In genomic region chr2:111662771-111663470, GRCh38 we compare ENCODE assay signal across 8 cellular contexts.
DNase-seq lines count a peak whose midpoint lies in the region; ATAC-seq and TF ChIP-seq lines count a peak whose summit lies in the region.

No MANE protein-coding gene starts in this region.

- intact Hi-C loops in mucosa of descending colon (cut with DNase I, micrococcal nuclease) = no loop called here

- in situ Hi-C loops in GM13976 (cut with MboI; ENCODE audit: low sequenced_read_pairs, unreplicated experiment) = no loop called here

- TF ChIP-seq CTCF in GM13976 (IDR thresholded peaks at IDR 0.05; ENCODE audit: borderline replicate concordance, control extremely low read depth, extremely low read depth, insufficient read depth, missing control alignments) = no peak
- no peak for TF ChIP-seq CTCF in RWPE2 (IDR thresholded peaks at IDR 0.05; ENCODE audit: poor library complexity, severe bottlenecking)
- no peak for TF ChIP-seq CTCF in mucosa of descending colon (IDR thresholded peaks at IDR 0.05)

- H3K27me3 ChIP-seq in RWPE2 (ENCODE audit: insufficient read depth, poor library complexity, severe bottlenecking) = no peaks in the 10 kb centered on the region

- H3K4me1 ChIP-seq in RWPE2 (ENCODE audit: insufficient read depth, poor library complexity, severe bottlenecking) (peaks cover 34% of the 10 kb centered on the region), mucosa of descending colon (ENCODE audit: low read depth) (peaks cover 9% of the 10 kb centered on the region)

- H3K9me3 ChIP-seq in RWPE2 (ENCODE audit: severe bottlenecking) = no peaks in the 10 kb centered on the region
- H3K9me3 ChIP-seq in mucosa of descending colon = no peaks in the 10 kb centered on the region

- peak overlapping the region; percentile 62 for H3K27ac ChIP-seq in RWPE2 (ENCODE audit: poor library complexity, severe bottlenecking)

- DNase-seq in GM13976 (ENCODE audit: low spot score) (peak; percentile 68), RWPE2 (ENCODE audit: low spot score) (no peak), kidney tubule cell (ENCODE audit: low spot score) (peak; percentile 70), SHP77 treated with DMSO at 0.1 percent for 48 hours (lab: John Stamatoyannopoulos, UW) (no peak), mucosa of descending colon (no peak), NCI-H1436 (lab: John Stamatoyannopoulos, UW) (no peak), DMS153 (lab: John Stamatoyannopoulos, UW) (no peak)

- H3K4me3 ChIP-seq in RWPE2 (ENCODE audit: severe bottlenecking) (no peak overlapping the region), mucosa of descending colon (no peak overlapping the region)

- ATAC-seq in GM21619 (IDR thresholded peaks at IDR 0.05; ENCODE audit: unreplicated experiment) (peak; percentile 75), RWPE2 (ENCODE audit: low read depth) (peak; percentile 30; the same call in 1 of the 3 replicates), mucosa of descending colon (no peak)

- no peaks in the 10 kb centered on the region for H3K36me3 ChIP-seq in RWPE2 (ENCODE audit: low read depth)
- no peaks in the 10 kb centered on the region for H3K36me3 ChIP-seq in mucosa of descending colon (ENCODE audit: low read depth)

Comparison
In these comparisons a context has a peak if more than half of its experiments do, and no peak if none do; other contexts are left out.
1. DNase-seq: peak in GM13976 (single experiment) and kidney tubule cell (single experiment); none in RWPE2 (single experiment), SHP77 treated with DMSO at 0.1 percent for 48 hours (single experiment), mucosa of descending colon (0 of 3), NCI-H1436 (single experiment) and DMS153 (single experiment).